Comparison of ENCODE assay signal across 35 cellular contexts in genomic region chr19:9065457-9066014, GRCh38. TPM values are rescaled to one million over a fixed set of nuclear protein-coding genes. Genes with fewer than 3 reads are reported as not detected.
"Had no signal": no experiment of that assay in that cellular context is flagged by ENCODE, and none has a peak within 500 bp of the region (broad histone marks: within the 10 kb centered on the region; RNA-seq: fewer than 3 reads in every experiment).

No MANE protein-coding gene starts in this region.

- H3K9me3 ChIP-seq: SJCRH30 had no signal

- H3K4me3 Mint-ChIP-seq: activated CD4-positive, alpha-beta memory T cell treated with anti-CD3 and anti-CD28 coated beads, Interleukin-2, amount 10 ng/mL, durations not matched to agents 7 days and 5 days; activated CD4-positive, alpha-beta T cell treated with anti-CD3 and anti-CD28 coated beads for 36 hours; activated CD8-positive, alpha-beta memory T cell treated with anti-CD3 and anti-CD28 coated beads, Interleukin-2, amount 10 ng/mL, durations not matched to agents 7 days and 5 days; activated naive CD4-positive, alpha-beta T cell treated with anti-CD3 and anti-CD28 coated beads, Interleukin-2, amount 10 ng/mL, durations not matched to agents 7 days and 5 days; activated naive CD8-positive, alpha-beta T cell; activated naive CD8-positive, alpha-beta T cell treated with anti-CD3 and anti-CD28 coated beads, Interleukin-2, amount 50 U/mL, for 24 hours; brain; T-helper 1 cell treated with Interleukin-12 subunit alpha and Interleukin-12 subunit beta and Interleukin-4 antibody, amounts not matched to agents 30 μg/mL and 1 μg/mL, for 36 hours; T-helper 2 cell treated with Interferon-gamma antibody and Interleukin-4, amounts not matched to agents 5 μg/mL and 100 μg/mL, for 36 hours had no signal

- H3K27ac ChIP-seq: SJCRH30, SK-N-MC had no signal

- H3K27me3 Mint-ChIP-seq: activated CD4-positive, alpha-beta memory T cell treated with anti-CD3 and anti-CD28 coated beads, Interleukin-2, amount 10 ng/mL, durations not matched to agents 7 days and 5 days; activated CD4-positive, alpha-beta T cell treated with anti-CD3 and anti-CD28 coated beads for 36 hours; activated CD8-positive, alpha-beta memory T cell treated with anti-CD3 and anti-CD28 coated beads, Interleukin-2, amount 10 ng/mL, durations not matched to agents 7 days and 5 days; activated naive CD4-positive, alpha-beta T cell treated with anti-CD3 and anti-CD28 coated beads, Interleukin-2, amount 10 ng/mL, durations not matched to agents 7 days and 5 days; activated naive CD8-positive, alpha-beta T cell; activated naive CD8-positive, alpha-beta T cell treated with anti-CD3 and anti-CD28 coated beads, Interleukin-2, amount 50 U/mL, for 24 hours; brain had no signal

- FAIRE-seq: bronchial epithelial cell, TTC549 had no signal

- H3K27me3 ChIP-seq: SJCRH30 had no signal

- ATAC-seq: activated CD4-positive, alpha-beta T cell treated with anti-CD3 and anti-CD28 coated beads for 36 hours; activated CD4-positive, CD25-positive, alpha-beta regulatory T cell treated with anti-CD3 and anti-CD28 coated beads, Interleukin-2, amount 50 U/mL, for 24 hours; activated CD8-positive, alpha-beta memory T cell treated with anti-CD3 and anti-CD28 coated beads, Interleukin-2, amount 10 ng/mL, durations not matched to agents 7 days and 5 days; activated naive CD8-positive, alpha-beta T cell treated with anti-CD3 and anti-CD28 coated beads, Interleukin-2, amount 50 U/mL, for 24 hours; Panc1 had no signal

- H3K36me3 Mint-ChIP-seq: activated CD8-positive, alpha-beta memory T cell treated with anti-CD3 and anti-CD28 coated beads, Interleukin-2, amount 10 ng/mL, durations not matched to agents 7 days and 5 days; activated naive CD4-positive, alpha-beta T cell treated with anti-CD3 and anti-CD28 coated beads, Interleukin-2, amount 10 ng/mL, durations not matched to agents 7 days and 5 days; activated naive CD8-positive, alpha-beta T cell; brain had no signal

- H3K4me1 ChIP-seq: SJCRH30 had no signal

- H3K9me3 Mint-ChIP-seq: activated CD4-positive, alpha-beta memory T cell treated with anti-CD3 and anti-CD28 coated beads, Interleukin-2, amount 10 ng/mL, durations not matched to agents 7 days and 5 days; activated naive CD4-positive, alpha-beta T cell treated with anti-CD3 and anti-CD28 coated beads, Interleukin-2, amount 10 ng/mL, durations not matched to agents 7 days and 5 days; activated naive CD8-positive, alpha-beta T cell treated with anti-CD3 and anti-CD28 coated beads, Interleukin-2, amount 50 U/mL, for 24 hours; T-helper 1 cell treated with Interleukin-12 subunit alpha and Interleukin-12 subunit beta and Interleukin-4 antibody, amounts not matched to agents 30 μg/mL and 1 μg/mL, for 36 hours; T-helper 2 cell treated with Interferon-gamma antibody and Interleukin-4, amounts not matched to agents 5 μg/mL and 100 μg/mL, for 36 hours had no signal

- H3K36me3 ChIP-seq: SJCRH30 had no signal

- DNase-seq: activated CD4-positive, alpha-beta memory T cell treated with anti-CD3 and anti-CD28 coated beads, Interleukin-2, amount 10 ng/mL, durations not matched to agents 7 days and 5 days; activated CD4-positive, alpha-beta T cell treated with anti-CD3 and anti-CD28 coated beads for 36 hours; activated CD8-positive, alpha-beta memory T cell treated with anti-CD3 and anti-CD28 coated beads for 24 hours; activated CD8-positive, alpha-beta memory T cell treated with anti-CD3 and anti-CD28 coated beads, Interleukin-2, amount 10 ng/mL, durations not matched to agents 7 days and 5 days; activated CD8-positive, alpha-beta memory T cell treated with anti-CD3 and anti-CD28 coated beads, Interleukin-2, amount 50 U/mL, for 48 hours; activated effector memory CD4-positive, alpha-beta T cell treated with Interleukin-2 at 50 U/mL for 16 hours; activated naive CD4-positive, alpha-beta T cell treated with anti-CD3 and anti-CD28 coated beads, Interleukin-2, amount 10 ng/mL, durations not matched to agents 7 days and 5 days; activated naive CD8-positive, alpha-beta T cell treated with anti-CD3 and anti-CD28 coated beads, Interleukin-2, amount 50 U/mL, for 24 hours; activated T-cell treated with anti-CD3 and anti-CD28 coated beads, Interleukin-2, amount 50 U/mL, for 48 hours; anterior cingulate cortex; caudate nucleus; cerebellar nuclear complex; NCI-H1092 treated with DMSO at 0.1 percent for 48 hours; NCI-H1417; NCI-H146; NCI-H187; NCI-H2029 treated with DMSO at 0.1 percent for 48 hours; NCI-H2107; NCI-H2171; NCI-H510A; NCI-H526 treated with DMSO at 0.1 percent for 48 hours; NCI-H774; SHP77; SJCRH30 had no signal

- H3K4me3 ChIP-seq: SJCRH30, SK-N-MC had no signal

- H3K27ac Mint-ChIP-seq: activated CD4-positive, alpha-beta memory T cell treated with anti-CD3 and anti-CD28 coated beads, Interleukin-2, amount 10 ng/mL, durations not matched to agents 7 days and 5 days; activated CD4-positive, alpha-beta T cell treated with anti-CD3 and anti-CD28 coated beads for 36 hours; activated CD8-positive, alpha-beta memory T cell treated with anti-CD3 and anti-CD28 coated beads, Interleukin-2, amount 10 ng/mL, durations not matched to agents 7 days and 5 days; activated naive CD4-positive, alpha-beta T cell treated with anti-CD3 and anti-CD28 coated beads, Interleukin-2, amount 10 ng/mL, durations not matched to agents 7 days and 5 days; activated naive CD8-positive, alpha-beta T cell; activated naive CD8-positive, alpha-beta T cell treated with anti-CD3 and anti-CD28 coated beads, Interleukin-2, amount 50 U/mL, for 24 hours; brain; T-helper 1 cell treated with Interleukin-12 subunit alpha and Interleukin-12 subunit beta and Interleukin-4 antibody, amounts not matched to agents 30 μg/mL and 1 μg/mL, for 36 hours; T-helper 2 cell treated with Interferon-gamma antibody and Interleukin-4, amounts not matched to agents 5 μg/mL and 100 μg/mL, for 36 hours had no signal

- H3K4me1 Mint-ChIP-seq: activated CD4-positive, alpha-beta memory T cell treated with anti-CD3 and anti-CD28 coated beads, Interleukin-2, amount 10 ng/mL, durations not matched to agents 7 days and 5 days; activated CD4-positive, alpha-beta T cell treated with anti-CD3 and anti-CD28 coated beads for 36 hours; activated CD8-positive, alpha-beta memory T cell treated with anti-CD3 and anti-CD28 coated beads, Interleukin-2, amount 10 ng/mL, durations not matched to agents 7 days and 5 days; activated naive CD4-positive, alpha-beta T cell treated with anti-CD3 and anti-CD28 coated beads, Interleukin-2, amount 10 ng/mL, durations not matched to agents 7 days and 5 days; activated naive CD8-positive, alpha-beta T cell treated with anti-CD3 and anti-CD28 coated beads, Interleukin-2, amount 50 U/mL, for 24 hours; brain had no signal

RNA-seq across cellular contexts. Expression of gene OR1M1, which starts 21.3 kb away (rescaled TPM):
- total RNA-seq: activated CD4-positive, alpha-beta memory T cell treated with anti-CD3 and anti-CD28 coated beads, Interleukin-2, amount 10 ng/mL, durations not matched to agents 7 days and 5 days; activated CD4-positive, alpha-beta T cell treated with anti-CD3 and anti-CD28 coated beads for 36 hours; activated CD8-positive, alpha-beta memory T cell treated with anti-CD3 and anti-CD28 coated beads, Interleukin-2, amount 10 ng/mL, durations not matched to agents 7 days and 5 days; bronchial epithelial cell; M059J; RPMI7951; SJCRH30 had no signal

RNA-seq across cellular contexts. Expression of gene OR7G2, which starts 41.7 kb away (rescaled TPM):
- total RNA-seq: activated CD4-positive, alpha-beta memory T cell treated with anti-CD3 and anti-CD28 coated beads, Interleukin-2, amount 10 ng/mL, durations not matched to agents 7 days and 5 days; activated CD4-positive, alpha-beta T cell treated with anti-CD3 and anti-CD28 coated beads for 36 hours; activated CD8-positive, alpha-beta memory T cell treated with anti-CD3 and anti-CD28 coated beads, Interleukin-2, amount 10 ng/mL, durations not matched to agents 7 days and 5 days; bronchial epithelial cell; M059J; RPMI7951; SJCRH30 had no signal

RNA-seq across cellular contexts. Expression of gene OR7G1, which starts 50.0 kb away (rescaled TPM):
- total RNA-seq: activated CD4-positive, alpha-beta memory T cell treated with anti-CD3 and anti-CD28 coated beads, Interleukin-2, amount 10 ng/mL, durations not matched to agents 7 days and 5 days; activated CD4-positive, alpha-beta T cell treated with anti-CD3 and anti-CD28 coated beads for 36 hours; activated CD8-positive, alpha-beta memory T cell treated with anti-CD3 and anti-CD28 coated beads, Interleukin-2, amount 10 ng/mL, durations not matched to agents 7 days and 5 days; bronchial epithelial cell; M059J; RPMI7951; SJCRH30 had no signal

RNA-seq across cellular contexts. Expression of gene MUC16, which starts 55.3 kb away (rescaled TPM):
- total RNA-seq: activated CD4-positive, alpha-beta T cell treated with anti-CD3 and anti-CD28 coated beads for 36 hours; M059J; RPMI7951; SJCRH30 had no signal
